Comparison of ENCODE assay signal across 18 cellular contexts in genomic region chr6:75852721-75853120, GRCh38.
A peak's percentile ranks its signal among the peaks of the same experiment; 100 is the strongest.
DNase-seq lines count a peak whose midpoint lies in the region; ATAC-seq, FAIRE-seq and TF ChIP-seq lines count a peak whose summit lies in the region.
"Had no signal": no experiment of that assay in that cellular context is flagged by ENCODE, and none has a peak within 500 bp of the region (broad histone marks: within the 10 kb centered on the region; RNA-seq: fewer than 3 reads in every experiment).

No MANE protein-coding gene starts in this region.

- no peak overlapping the region for H2BK120ac ChIP-seq in mesenchymal stem cell (ENCODE audit: low read depth, low read length)

- TF ChIP-seq POLR2A in K562 (conservative IDR thresholded peaks at IDR 0.05) = no peak

- H4K8ac ChIP-seq in mesenchymal stem cell (ENCODE audit: low read length) = no peak overlapping the region

- CTCF ChIA-PET in K562 (lab: Yijun Ruan, JAX; ENCODE audit: low intra/inter-chr PET ratio) = no interaction called here
- CTCF ChIA-PET in activated CD4-positive, alpha-beta memory T cell treated with anti-CD3 and anti-CD28 coated beads for 36 hours (lab: Charles Lee) = interaction anchor here (1.0 kb wide), 1 partner anchor 36 kb away, joined by 3 read pairs; no protein-coding TSS in a partner anchor

- no peak overlapping the region for H3K23ac ChIP-seq in mesenchymal stem cell (ENCODE audit: low read length in 2 of 2)

- no peaks in the 10 kb centered on the region for H3K9me3 Mint-ChIP-seq in activated CD4-positive, alpha-beta memory T cell treated with anti-CD3 and anti-CD28 coated beads for 36 hours
- H3K9me3 Mint-ChIP-seq: CD14-positive monocyte; endodermal cell; H9; stimulated activated naive CD8-positive, alpha-beta T cell treated with anti-CD3 and anti-CD28 coated beads, Interleukin-15, Interleukin-2, amounts not matched to agents 100 ng/mL and 50 ng/mL, for 24 hours had no signal

- no peaks in the 10 kb centered on the region for H3K79me2 ChIP-seq in K562 (ENCODE audit: control insufficient read depth, insufficient read depth, low read length)
- H3K79me2 ChIP-seq: parathyroid adenoma had no signal

- H3K14ac ChIP-seq in mesenchymal stem cell (ENCODE audit: low read length in 2 of 2) = no peak overlapping the region

- no peak overlapping the region for H3K4me2 ChIP-seq in K562 (ENCODE audit: insufficient read depth, low read length)
- H3K4me2 ChIP-seq in mesenchymal stem cell (ENCODE audit: low read length, poor library complexity, severe bottlenecking) = no peak overlapping the region

- H3K27ac ChIP-seq in K562 (ENCODE audit: extremely low read depth, low read depth, low read length) (no peak overlapping the region), mesenchymal stem cell (ENCODE audit: low read length, poor library complexity, severe bottlenecking) (no peak overlapping the region)
- H3K27ac ChIP-seq: parathyroid adenoma had no signal

- H3K4me3 Mint-ChIP-seq in activated CD4-positive, alpha-beta memory T cell treated with anti-CD3 and anti-CD28 coated beads for 36 hours = no peak overlapping the region
- H3K4me3 Mint-ChIP-seq: endodermal cell; H9; stimulated activated naive CD8-positive, alpha-beta T cell treated with anti-CD3 and anti-CD28 coated beads, Interleukin-15, Interleukin-2, amounts not matched to agents 100 ng/mL and 50 ng/mL, for 24 hours had no signal

- no peaks in the 10 kb centered on the region for H3K27me3 Mint-ChIP-seq in activated CD4-positive, alpha-beta memory T cell treated with anti-CD3 and anti-CD28 coated beads for 36 hours

- WGBS in K562 (ENCODE audit: insufficient coverage, low coverage, missing lambda C conversion rate) = 3% methylated on average over 4 of the region's 4 CpGs
- WGBS in mesenchymal stem cell = 0% methylated on average over 3 of the region's 4 CpGs

- no peaks in the 10 kb centered on the region for H4K20me1 ChIP-seq in K562 (replicated peaks; ENCODE audit: control insufficient read depth, insufficient read depth, low read length)

- H3K36me3 Mint-ChIP-seq in activated CD4-positive, alpha-beta memory T cell treated with anti-CD3 and anti-CD28 coated beads for 36 hours = no peaks in the 10 kb centered on the region
- H3K36me3 Mint-ChIP-seq: CD14-positive monocyte had no signal

- H3K18ac ChIP-seq in mesenchymal stem cell (ENCODE audit: low read depth in 1 of 2, low read length in 2 of 2) = no peak overlapping the region

- H3K9me3 ChIP-seq in K562 (replicated peaks; ENCODE audit: control insufficient read depth, insufficient read depth, low read depth, low read length) (no peaks in the 10 kb centered on the region), mesenchymal stem cell (ENCODE audit: control insufficient read depth, low read length) (no peaks in the 10 kb centered on the region)

- H3K4me1 ChIP-seq in K562 (replicated peaks in 1 of 2; ENCODE audit: control insufficient read depth in 2 of 2, insufficient read depth in 2 of 2, low read length in 2 of 2) (no peaks in the 10 kb centered on the region), mesenchymal stem cell (ENCODE audit: control insufficient read depth, insufficient read depth, low read depth, low read length) (peaks cover 2% of the 10 kb centered on the region)

- intact Hi-C loops in K562 (cut with micrococcal nuclease) = loop anchor here (10.0 kb wide), 1 partner anchor 82 kb away; no protein-coding TSS in a partner anchor
- intact Hi-C loops in activated CD4-positive, alpha-beta memory T cell treated with anti-CD3 and anti-CD28 coated beads for 36 hours (cut with micrococcal nuclease) = no loop called here

- H3K4me3 ChIP-seq in K562 (no peak overlapping the region), mesenchymal stem cell (ENCODE audit: insufficient read depth in 1 of 2, low read depth in 1 of 2, low read length in 2 of 2) (no peak overlapping the region)

- H2AK5ac ChIP-seq in mesenchymal stem cell (ENCODE audit: low read length, severe bottlenecking) = no peak overlapping the region

- no peak overlapping the region for H3K4ac ChIP-seq in mesenchymal stem cell (ENCODE audit: low read depth in 1 of 2, low read length in 2 of 2)

- DNase-seq in GM18507 (ENCODE audit: extremely low spot score, insufficient read length, low read depth) = no peak
- DNase-seq in K562 (ENCODE audit: extremely low read depth in 1 of 4, low spot score in 3 of 4) = peak in 1 of 4 experiments; percentile 1
- peak; percentile 93 for DNase-seq in mesenchymal stem cell
- DNase-seq in activated CD4-positive, alpha-beta memory T cell treated with anti-CD3 and anti-CD28 coated beads for 36 hours = no peak
- DNase-seq in ureter (ENCODE audit: low spot score) = no peak
- DNase-seq in HUDEP-2 (lab: John Stamatoyannopoulos, UW; ENCODE audit: unreplicated experiment in 76 of 76) = no peak
- DNase-seq in NCI-H345 treated with DMSO at 0.1 percent for 48 hours (lab: John Stamatoyannopoulos, UW; ENCODE audit: unreplicated experiment) = no peak
- DNase-seq: activated CD8-positive, alpha-beta memory T cell treated with anti-CD3 and anti-CD28 coated beads, Interleukin-2, amount 50 U/mL, for 4 hours; endodermal cell; H9; hypothalamus; NCI-H226; SIG-M5; stimulated activated CD4-positive, alpha-beta T cell treated with anti-CD3 and anti-CD28 coated beads, Interleukin-2, amount 100 ng/mL, for 48 hours had no signal

- no peak overlapping the region for H2BK12ac ChIP-seq in mesenchymal stem cell (ENCODE audit: low read length in 2 of 2)

- H3K9ac ChIP-seq in K562 (ENCODE audit: insufficient read depth in 1 of 2, low read depth in 2 of 2, low read length in 2 of 2) (no peak overlapping the region), mesenchymal stem cell (ENCODE audit: low read length) (no peak overlapping the region)
- H3K9ac ChIP-seq: parathyroid adenoma had no signal

- peak; percentile 45 for ATAC-seq in HG03442 (IDR thresholded peaks at IDR 0.05; ENCODE audit: unreplicated experiment)
- no peak for ATAC-seq in K562

- H3K27me3 ChIP-seq in K562 (ENCODE audit: control insufficient read depth in 2 of 2, insufficient read depth in 2 of 2, low read length in 2 of 2) (no peaks in the 10 kb centered on the region), mesenchymal stem cell (ENCODE audit: control insufficient read depth in 1 of 2, insufficient read depth in 1 of 2, low read length in 2 of 2) (no peaks in the 10 kb centered on the region)

- peaks cover 4% of the 10 kb centered on the region for H3K79me1 ChIP-seq in mesenchymal stem cell (replicated peaks; ENCODE audit: low read length, poor library complexity, severe bottlenecking)

- FAIRE-seq in GM18507 (lab: Jason Lieb, UNC) = peak; percentile 77
- FAIRE-seq in K562 (lab: Jason Lieb, UNC) = no peak

- in situ Hi-C loops in K562 (cut with MboI) = no loop called here

- TF ChIP-seq RAD21 in K562 (CRISPR knock-in tag; conservative IDR thresholded peaks at IDR 0.05 in 1 of 2, IDR thresholded peaks at IDR 0.05 in 1 of 2) = no peak

- H3K27ac Mint-ChIP-seq in activated CD4-positive, alpha-beta memory T cell treated with anti-CD3 and anti-CD28 coated beads for 36 hours = no peak overlapping the region
- H3K27ac Mint-ChIP-seq: CD14-positive monocyte; endodermal cell; H9; stimulated activated naive CD8-positive, alpha-beta T cell treated with anti-CD3 and anti-CD28 coated beads, Interleukin-15, Interleukin-2, amounts not matched to agents 100 ng/mL and 50 ng/mL, for 24 hours had no signal

- no peak overlapping the region for H2BK15ac ChIP-seq in mesenchymal stem cell (ENCODE audit: low read depth, poor library complexity, severe bottlenecking)

- POLR2A ChIA-PET in K562 (lab: Yijun Ruan, JAX) = no interaction called here
- POLR2A ChIA-PET in activated CD4-positive, alpha-beta memory T cell treated with anti-CD3 and anti-CD28 coated beads for 36 hours (lab: Charles Lee) = no interaction called here

- H4K91ac ChIP-seq in mesenchymal stem cell (ENCODE audit: low read length) = no peak overlapping the region

- TF ChIP-seq EP300 in K562 (IDR thresholded peaks at IDR 0.05; ENCODE audit: low read length) = no peak

- no peaks in the 10 kb centered on the region for H3K36me3 ChIP-seq in K562 (ENCODE audit: control insufficient read depth, insufficient read depth, low read length)
- peaks cover 2 to 29% of the 10 kb centered on the region in 2 experiments for H3K36me3 ChIP-seq in mesenchymal stem cell (ENCODE audit: control insufficient read depth in 1 of 2, insufficient read depth in 2 of 2, low read depth in 1 of 2, low read length in 2 of 2)

- no peak for TF ChIP-seq CTCF in K562 (IDR thresholded peaks at IDR 0.05 in 2 of 3, conservative IDR thresholded peaks at IDR 0.05 in 1 of 3; ENCODE audit: insufficient read depth in 2 of 3, low read depth in 1 of 3, low read length in 3 of 3)

- H3K9me1 ChIP-seq in K562 (ENCODE audit: control insufficient read depth, insufficient read depth, low read length) = no peaks in the 10 kb centered on the region

- BruUV-seq in K562 (replicated peaks; lab: Mats Ljungman, UMichigan) = no TSS peak

- H2BK5ac ChIP-seq in mesenchymal stem cell (ENCODE audit: low read depth, low read length, poor library complexity, severe bottlenecking) = no peak overlapping the region

- H2AFZ ChIP-seq in K562 (ENCODE audit: low read depth, low read length) (no peak overlapping the region), mesenchymal stem cell (ENCODE audit: low read depth, low read length) (no peak overlapping the region)
- H2AFZ ChIP-seq: parathyroid adenoma had no signal

- H3K4me1 Mint-ChIP-seq in activated CD4-positive, alpha-beta memory T cell treated with anti-CD3 and anti-CD28 coated beads for 36 hours (ENCODE audit: low read depth) = no peaks in the 10 kb centered on the region
- H3K4me1 Mint-ChIP-seq: CD14-positive monocyte had no signal

TF ChIP-seq in K562, 482 proteins besides CTCF, POLR2A, EP300 and RAD21 (continues in another document):
- TF ChIP-seq HNRNPK (IDR thresholded peaks at IDR 0.05; ENCODE audit: low read depth, low read length, poor library complexity, severe bottlenecking) (no peak), ZNF12 (CRISPR knock-in tag; IDR thresholded peaks at IDR 0.05) (no peak), NR2C2 (CRISPR knock-in tag; IDR thresholded peaks at IDR 0.05) (no peak), NR2C2 (tag; IDR thresholded peaks at IDR 0.05) (peak; percentile 28; the same call in 1 of the 2 replicates), CTCFL (IDR thresholded peaks at IDR 0.05; ENCODE audit: borderline replicate concordance, insufficient read depth, low read depth, low read length, poor library complexity, severe bottlenecking) (no peak)
